Comparison of ENCODE assay signal across 17 cellular contexts in genomic region chr2:44005831-44006230, GRCh38. TPM values are rescaled to one million over a fixed set of nuclear protein-coding genes. Genes with fewer than 3 reads are reported as not detected.
DNase-seq lines count a peak whose midpoint lies in the region; ATAC-seq and TF ChIP-seq lines count a peak whose summit lies in the region.
"Had no signal": no experiment of that assay in that cellular context is flagged by ENCODE, and none has a peak within 500 bp of the region (broad histone marks: within the 10 kb centered on the region; RNA-seq: fewer than 3 reads in every experiment).

No MANE protein-coding gene starts in this region.

- H3K36me3 ChIP-seq in BLaER1 treated with 17β-estradiol and CSF1 and Interleukin-3, amounts not matched to agents 10 nM and 100 nM: no peaks in the 10 kb centered on the region
- no peaks in the 10 kb centered on the region for H3K36me3 ChIP-seq in osteoblast (ENCODE audit: insufficient read depth, low read length)
- H3K36me3 ChIP-seq in esophagus squamous epithelium: no peaks in the 10 kb centered on the region
- H3K36me3 ChIP-seq: thoracic aorta had no signal

- peaks cover 17% of the 10 kb centered on the region for H3K4me1 Mint-ChIP-seq in HFFc6 (ENCODE audit: low read depth)

- no peaks in the 10 kb centered on the region for H3K36me3 Mint-ChIP-seq in HFFc6 (ENCODE audit: low read depth)
- H3K36me3 Mint-ChIP-seq: CD14-positive monocyte, WTC11 had no signal

- WGBS in esophagus squamous epithelium, 2 donors: 60 to 67% methylated on average over 3 of the region's 3 CpGs

- H3K9me3 ChIP-seq in BLaER1 treated with 17β-estradiol and CSF1 and Interleukin-3, amounts not matched to agents 10 nM and 100 nM (replicated peaks in 1 of 11): no peaks in the 10 kb centered on the region
- H3K9me3 ChIP-seq in osteoblast (ENCODE audit: low read depth, low read length): no peaks in the 10 kb centered on the region
- H3K9me3 ChIP-seq in esophagus squamous epithelium: no peaks in the 10 kb centered on the region
- H3K9me3 ChIP-seq: thoracic aorta had no signal

- DNase-seq in HFFc6: peak; percentile 40
- DNase-seq in amniotic epithelial cell (ENCODE audit: low read depth): peak; percentile 32
- DNase-seq in osteoblast (ENCODE audit: insufficient read length, low spot score, missing footprints): peak; percentile 73
- no peak for DNase-seq in esophagus squamous epithelium (lab: John Stamatoyannopoulos, UW)
- DNase-seq in GM19240 (ENCODE audit: insufficient read length, low spot score): no peak
- DNase-seq: activated effector memory CD4-positive, alpha-beta T cell treated with anti-CD3 and anti-CD28 coated beads, Interleukin-2, amount 50 U/mL, for 16 hours; anterior cingulate cortex; DMS79; NCI-H187 treated with DMSO at 0.1 percent for 48 hours; NCI-H345; Right ventricle myocardium superior; stimulated activated CD4-positive, alpha-beta T cell treated with anti-CD3 and anti-CD28 coated beads, Interleukin-4, amount 100 ng/mL, for 1 hour had no signal

- H3K27ac Mint-ChIP-seq in HFFc6: peak overlapping the region; percentile 1; the same call in 1 of the 2 replicates
- H3K27ac Mint-ChIP-seq: CD14-positive monocyte, WTC11 had no signal

- H3K4me3 Mint-ChIP-seq in HFFc6: peak overlapping the region; percentile 39; the same call in 1 of the 2 replicates
- H3K4me3 Mint-ChIP-seq: CD14-positive monocyte, WTC11 had no signal

- TF ChIP-seq CTCF in HFFc6 (IDR thresholded peaks at IDR 0.05): no peak
- no peak for TF ChIP-seq CTCF in osteoblast (IDR thresholded peaks at IDR 0.05; ENCODE audit: extremely low read depth, low read depth, low read length)
- TF ChIP-seq CTCF in esophagus squamous epithelium (IDR thresholded peaks at IDR 0.05): no peak

- no peaks in the 10 kb centered on the region for H4K20me1 ChIP-seq in BLaER1 treated with 17β-estradiol and CSF1 and Interleukin-3, amounts not matched to agents 10 nM and 100 nM
- no peaks in the 10 kb centered on the region for H4K20me1 ChIP-seq in osteoblast (ENCODE audit: insufficient read depth, low read length)

- H3K27ac ChIP-seq in BLaER1 treated with 17β-estradiol and CSF1 and Interleukin-3, amounts not matched to agents 10 nM and 100 nM: no peak overlapping the region
- H3K27ac ChIP-seq in osteoblast (ENCODE audit: low read depth, low read length) (no peak overlapping the region), esophagus squamous epithelium (no peak overlapping the region)
- H3K27ac ChIP-seq: thoracic aorta had no signal

- H3K4me3 ChIP-seq in BLaER1 treated with 17β-estradiol and CSF1 and Interleukin-3, amounts not matched to agents 10 nM and 100 nM: no peak overlapping the region
- H3K4me3 ChIP-seq in osteoblast (ENCODE audit: insufficient read depth, low read length): no peak overlapping the region
- H3K4me3 ChIP-seq in esophagus squamous epithelium: no peak overlapping the region
- H3K4me3 ChIP-seq: thoracic aorta had no signal

- intact Hi-C loops in esophagus squamous epithelium (cut with DNase I): no loop called here

- peaks cover 8% of the 10 kb centered on the region for H3K27me3 Mint-ChIP-seq in HFFc6 (ENCODE audit: insufficient read depth)

- no peak for ATAC-seq in GM18520 (IDR thresholded peaks at IDR 0.05; ENCODE audit: unreplicated experiment)
- ATAC-seq: WTC11 had no signal

- H3K4me1 ChIP-seq in BLaER1 treated with 17β-estradiol and CSF1 and Interleukin-3, amounts not matched to agents 10 nM and 100 nM: peaks cover 14 to 18% (median 16%) of the 10 kb centered on the region in 10 experiments
- H3K4me1 ChIP-seq in osteoblast (ENCODE audit: insufficient read depth, low read length): peaks cover 3% of the 10 kb centered on the region
- H3K4me1 ChIP-seq in esophagus squamous epithelium: no peaks in the 10 kb centered on the region

- H2AFZ ChIP-seq in osteoblast (ENCODE audit: low read length): no peak overlapping the region

- H3K79me2 ChIP-seq in osteoblast (ENCODE audit: insufficient read depth, low read length): no peaks in the 10 kb centered on the region

- H3K9me3 Mint-ChIP-seq in HFFc6: no peaks in the 10 kb centered on the region
- H3K9me3 Mint-ChIP-seq: WTC11 had no signal

- H3K27me3 ChIP-seq in BLaER1 treated with 17β-estradiol and CSF1 and Interleukin-3, amounts not matched to agents 10 nM and 100 nM: no peaks in the 10 kb centered on the region
- H3K27me3 ChIP-seq in osteoblast (ENCODE audit: insufficient read depth, low read length): peaks cover 23% of the 10 kb centered on the region
- peaks cover 0 to 11% (median 0%) of the 10 kb centered on the region in 4 donors for H3K27me3 ChIP-seq in esophagus squamous epithelium

- H3K4me2 ChIP-seq in BLaER1 treated with 17β-estradiol and CSF1 and Interleukin-3, amounts not matched to agents 10 nM and 100 nM: peak overlapping the region; percentile 9 to 63 (median 42); a peak in 14 of 22 replicates
- no peak overlapping the region for H3K4me2 ChIP-seq in osteoblast (ENCODE audit: insufficient read depth, low read length)

- no peak for TF ChIP-seq POLR2A in esophagus squamous epithelium (IDR thresholded peaks at IDR 0.05)

- H3K9ac ChIP-seq in BLaER1 treated with 17β-estradiol and CSF1 and Interleukin-3, amounts not matched to agents 10 nM and 100 nM: no peak overlapping the region

RNA-seq across cellular contexts. Expression of gene LRPPRC, which starts 10.0 kb away (rescaled TPM):
- total RNA-seq in HFFc6 (2021; fragmentation: NEBNext Ultra II Directional; extraction: Animal tissue kit (Norgen Biotek cat#: 25700)): 10 to 100 TPM; 57.6 to 77.6 (median 65.7) TPM
- total RNA-seq in osteoblast (57.2 and 58.6 TPM in 2 replicates), esophagus squamous epithelium (10 to 100 TPM; 35.7 to 65.0 (median 53.2) TPM)

Comparison
In these comparisons a context has a peak if more than half of its experiments do, and no peak if none do; other contexts are left out.
1. DNase-seq: peak in HFFc6 (single experiment), amniotic epithelial cell (single experiment) and osteoblast (single experiment); none in esophagus squamous epithelium (single experiment) and GM19240 (single experiment).